24 cellular contexts compared by ENCODE assay signal in the genomic region with DNA sequence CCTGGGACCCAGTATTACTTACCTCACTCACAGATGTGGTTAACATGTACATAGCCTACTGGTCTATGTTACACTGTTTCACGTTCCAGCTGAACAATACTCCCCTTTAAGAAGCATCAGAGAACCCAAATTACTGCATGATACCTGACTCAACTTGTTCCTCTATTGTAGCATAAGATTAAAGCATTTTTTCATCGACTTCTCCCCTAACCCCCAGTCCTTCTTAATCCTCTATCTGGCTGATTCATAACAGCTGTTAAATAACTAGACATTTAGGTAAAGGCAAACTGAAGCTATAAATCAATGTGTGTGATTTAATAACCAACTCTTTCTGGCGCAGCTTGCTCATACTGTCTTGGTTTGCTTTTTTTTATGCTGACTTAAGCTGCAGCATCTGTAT.
DNase-seq lines count a peak whose midpoint lies in the region; ATAC-seq and TF ChIP-seq lines count a peak whose summit lies in the region.
"Had no signal": no experiment of that assay in that cellular context is flagged by ENCODE, and none has a peak within 500 bp of the region (broad histone marks: within the 10 kb centered on the region; RNA-seq: fewer than 3 reads in every experiment).

No MANE protein-coding gene starts in this region.

- no peaks in the 10 kb centered on the region for H3K36me3 Mint-ChIP-seq in HFFc6 (ENCODE audit: low read depth)
- H3K36me3 Mint-ChIP-seq: activated CD8-positive, alpha-beta memory T cell treated with anti-CD3 and anti-CD28 coated beads, Interleukin-2, amount 10 ng/mL, durations not matched to agents 7 days and 5 days; CD4-positive, alpha-beta memory T cell; natural killer cell treated with Interleukin-12 subunit alpha and Interleukin-12 subunit beta and Interleukin-15 and Interleukin-18, amount 100 ng/mL, for 72 hours had no signal

- no peak overlapping the region for H3K4me2 ChIP-seq in fibroblast of lung (ENCODE audit: extremely low read depth, insufficient read depth, low read length)

- H3K27ac ChIP-seq in RWPE2 (ENCODE audit: poor library complexity, severe bottlenecking) (peak overlapping the region; percentile 96), fibroblast of lung (ENCODE audit: insufficient read depth, low read length) (no peak overlapping the region), right lobe of liver (no peak overlapping the region)
- H3K27ac ChIP-seq: testis had no signal

- intact Hi-C loops in right lobe of liver (cut with DNase I): no loop called here

- peak; percentile 70 for ATAC-seq in RWPE2 (ENCODE audit: low read depth)
- no peak for ATAC-seq in right lobe of liver
- ATAC-seq: activated CD8-positive, alpha-beta memory T cell treated with anti-CD3 and anti-CD28 coated beads, Interleukin-2, amount 10 ng/mL, durations not matched to agents 7 days and 5 days; activated naive CD8-positive, alpha-beta T cell treated with anti-CD3 and anti-CD28 coated beads, Interleukin-2, amount 50 U/mL, for 24 hours; activated T-cell treated with anti-CD3 and anti-CD28 coated beads, Interleukin-2, amount 50 U/mL, for 4 hours; natural killer cell treated with Interleukin-12 subunit alpha and Interleukin-12 subunit beta and Interleukin-15 and Interleukin-18, amount 100 ng/mL, for 72 hours had no signal

- H3K4me1 Mint-ChIP-seq in HFFc6 (ENCODE audit: low read depth): peaks cover 53% of the 10 kb centered on the region
- H3K4me1 Mint-ChIP-seq: B cell had no signal

- H3K4me1 ChIP-seq in RWPE2 (ENCODE audit: insufficient read depth, poor library complexity, severe bottlenecking) (peaks cover 54% of the 10 kb centered on the region), fibroblast of lung (ENCODE audit: control insufficient read depth, extremely low read depth, insufficient read depth, low read length) (no peaks in the 10 kb centered on the region), right lobe of liver (no peaks in the 10 kb centered on the region)
- H3K4me1 ChIP-seq: testis had no signal

- 32% methylated on average over 3 of the region's 3 CpGs for WGBS in right lobe of liver (ENCODE audit: insufficient coverage, low coverage, low lambda C conversion rate, missing lambda C conversion rate)

- H3K27me3 ChIP-seq in RWPE2 (ENCODE audit: insufficient read depth, poor library complexity, severe bottlenecking) (no peaks in the 10 kb centered on the region), fibroblast of lung (ENCODE audit: control insufficient read depth, insufficient read depth, low read length) (no peaks in the 10 kb centered on the region), right lobe of liver (no peaks in the 10 kb centered on the region)
- H3K27me3 ChIP-seq: testis had no signal

- no peak for TF ChIP-seq POLR2A in right lobe of liver (IDR thresholded peaks at IDR 0.05)

- H2AFZ ChIP-seq in fibroblast of lung (ENCODE audit: low read length): no peak overlapping the region

- no peaks in the 10 kb centered on the region for H4K20me1 ChIP-seq in fibroblast of lung (ENCODE audit: control insufficient read depth, extremely low read depth, insufficient read depth, low read length)

- H3K79me2 ChIP-seq in fibroblast of lung (ENCODE audit: control insufficient read depth, insufficient read depth, low read length): no peaks in the 10 kb centered on the region

- no peaks in the 10 kb centered on the region for H3K9me3 Mint-ChIP-seq in HFFc6
- H3K9me3 Mint-ChIP-seq: activated naive CD8-positive, alpha-beta T cell treated with anti-CD3 and anti-CD28 coated beads, Interleukin-2, amount 50 U/mL, for 24 hours; activated T-cell treated with anti-CD3 and anti-CD28 coated beads, Interleukin-2, amount 50 U/mL, for 4 hours; CD4-positive, alpha-beta memory T cell; natural killer cell treated with Interleukin-12 subunit alpha and Interleukin-12 subunit beta and Interleukin-15 and Interleukin-18, amount 100 ng/mL, for 72 hours; stimulated activated naive CD8-positive, alpha-beta T cell treated with anti-CD3 and anti-CD28 coated beads, Interleukin-15, Interleukin-2, amounts not matched to agents 100 ng/mL and 50 ng/mL, for 24 hours had no signal

- no peaks in the 10 kb centered on the region for H3K27me3 Mint-ChIP-seq in HFFc6 (ENCODE audit: insufficient read depth)

- H3K27ac Mint-ChIP-seq in HFFc6: peak overlapping the region; percentile 30
- H3K27ac Mint-ChIP-seq: activated CD8-positive, alpha-beta memory T cell treated with anti-CD3 and anti-CD28 coated beads, Interleukin-2, amount 10 ng/mL, durations not matched to agents 7 days and 5 days; activated naive CD8-positive, alpha-beta T cell treated with anti-CD3 and anti-CD28 coated beads, Interleukin-2, amount 50 U/mL, for 24 hours; B cell; CD4-positive, alpha-beta memory T cell; natural killer cell treated with Interleukin-12 subunit alpha and Interleukin-12 subunit beta and Interleukin-15 and Interleukin-18, amount 100 ng/mL, for 72 hours; stimulated activated naive CD8-positive, alpha-beta T cell treated with anti-CD3 and anti-CD28 coated beads, Interleukin-15, Interleukin-2, amounts not matched to agents 100 ng/mL and 50 ng/mL, for 24 hours had no signal

- peak overlapping the region; percentile 15 for H3K4me3 Mint-ChIP-seq in HFFc6
- H3K4me3 Mint-ChIP-seq: activated CD8-positive, alpha-beta memory T cell treated with anti-CD3 and anti-CD28 coated beads, Interleukin-2, amount 10 ng/mL, durations not matched to agents 7 days and 5 days; activated naive CD8-positive, alpha-beta T cell treated with anti-CD3 and anti-CD28 coated beads, Interleukin-2, amount 50 U/mL, for 24 hours; activated T-cell treated with anti-CD3 and anti-CD28 coated beads, Interleukin-2, amount 50 U/mL, for 4 hours; B cell; CD4-positive, alpha-beta memory T cell; natural killer cell treated with Interleukin-12 subunit alpha and Interleukin-12 subunit beta and Interleukin-15 and Interleukin-18, amount 100 ng/mL, for 72 hours; stimulated activated naive CD8-positive, alpha-beta T cell treated with anti-CD3 and anti-CD28 coated beads, Interleukin-15, Interleukin-2, amounts not matched to agents 100 ng/mL and 50 ng/mL, for 24 hours had no signal

- no peaks in the 10 kb centered on the region for H3K36me3 ChIP-seq in RWPE2 (ENCODE audit: low read depth)
- H3K36me3 ChIP-seq in fibroblast of lung (ENCODE audit: control insufficient read depth, insufficient read depth, low read length): no peaks in the 10 kb centered on the region
- H3K36me3 ChIP-seq in right lobe of liver: no peaks in the 10 kb centered on the region

- TF ChIP-seq CTCF in HFFc6 (IDR thresholded peaks at IDR 0.05) (no peak), RWPE2 (IDR thresholded peaks at IDR 0.05; ENCODE audit: poor library complexity, severe bottlenecking) (no peak), fibroblast of lung (conservative IDR thresholded peaks at IDR 0.05 in 1 of 2, IDR thresholded peaks at IDR 0.05 in 1 of 2; ENCODE audit: low read depth in 1 of 2, low read length in 2 of 2) (no peak), right lobe of liver (IDR thresholded peaks at IDR 0.05) (no peak)

- no peak overlapping the region for H3K9ac ChIP-seq in fibroblast of lung (ENCODE audit: insufficient read depth, low read length)

- H3K9me3 ChIP-seq in RWPE2 (ENCODE audit: severe bottlenecking): no peaks in the 10 kb centered on the region
- H3K9me3 ChIP-seq in fibroblast of lung (ENCODE audit: control insufficient read depth, insufficient read depth, low read depth, low read length): no peaks in the 10 kb centered on the region
- no peaks in the 10 kb centered on the region for H3K9me3 ChIP-seq in right lobe of liver
- H3K9me3 ChIP-seq: testis had no signal

- DNase-seq in HFFc6 (peak; percentile 16), RWPE2 (ENCODE audit: low spot score) (no peak), fibroblast of lung (ENCODE audit: low read depth in 2 of 2) (peak; percentile 12 to 73), skeletal muscle cell (ENCODE audit: low read depth) (peak; percentile 55), right lobe of liver (no peak), hepatic stellate cell (ENCODE audit: low spot score) (no peak)
- no peak for DNase-seq in stimulated activated naive CD4-positive, alpha-beta T cell treated with Interleukin-2 at 50 U/mL for 16 hours (lab: John Stamatoyannopoulos, UW)
- DNase-seq: activated CD4-positive, alpha-beta T cell treated with anti-CD3 and anti-CD28 coated beads, Interleukin-2, amount 50 U/mL, for 4 hours; activated CD4-positive, CD25-positive, alpha-beta regulatory T cell; activated CD8-positive, alpha-beta memory T cell treated with anti-CD3 and anti-CD28 coated beads, Interleukin-2, amount 10 ng/mL, durations not matched to agents 7 days and 5 days; activated naive CD8-positive, alpha-beta T cell treated with anti-CD3 and anti-CD28 coated beads, Interleukin-2, amount 50 U/mL, for 24 hours; activated T-cell treated with anti-CD3 and anti-CD28 coated beads, Interleukin-2, amount 50 U/mL, for 4 hours; CD4-positive, alpha-beta memory T cell; DND-41; GF-D8; head of caudate nucleus; kidney; NCI-H146; T-helper 1 cell; testis had no signal

- H3K4me3 ChIP-seq in RWPE2 (ENCODE audit: severe bottlenecking) (no peak overlapping the region), fibroblast of lung (replicated peaks in 1 of 4; ENCODE audit: control extremely low read depth in 1 of 4, insufficient read depth in 1 of 4, low read depth in 3 of 4, low read length in 4 of 4) (no peak overlapping the region), skeletal muscle cell (ENCODE audit: low read depth, low read length) (no peak overlapping the region), right lobe of liver (no peak overlapping the region)
- H3K4me3 ChIP-seq: skin epidermis, testis had no signal

Comparison
In these comparisons a context has a peak if more than half of its experiments do, and no peak if none do; other contexts are left out.
1. DNase-seq: peak in HFFc6 (single experiment), fibroblast of lung (2 of 2) and skeletal muscle cell (single experiment); none in RWPE2 (single experiment), right lobe of liver (0 of 3), stimulated activated naive CD4-positive, alpha-beta T cell treated with Interleukin-2 at 50 U/mL for 16 hours (single experiment) and hepatic stellate cell (single experiment).